In genomic region chrX:19121898-19122640, GRCh38 we compare ENCODE assay signal across 9 cellular contexts. TPM values are rescaled to one million over a fixed set of nuclear protein-coding genes. Genes with fewer than 3 reads are reported as not detected.
DNase-seq lines count a peak whose midpoint lies in the region; ATAC-seq and TF ChIP-seq lines count a peak whose summit lies in the region.
"Had no signal": no experiment of that assay in that cellular context is flagged by ENCODE, and none has a peak within 500 bp of the region (broad histone marks: within the 10 kb centered on the region; RNA-seq: fewer than 3 reads in every experiment).

Gene ADGRG2, minus strand, starts transcription at chrX:19122468. Its CDS starts 53,634 bp downstream, at chrX:19068834.

- CTCF ChIA-PET in RWPE1 (lab: Yijun Ruan, JAX): interaction anchor here (0.5 to 0.8 kb wide), 2 partner anchors 103 to 139 kb away, joined by 4 to 10 read pairs; no protein-coding TSS in a partner anchor

- peaks cover 0 to 3% (median 0%) of the 10 kb centered on the region in 9 donors for H3K4me1 ChIP-seq in heart right ventricle

- peak; percentile 20; the same call in 1 of the 2 replicates for TF ChIP-seq CTCF in RWPE1 (conservative IDR thresholded peaks at IDR 0.05; ENCODE audit: low read depth)
- peak in 6 of 9 donors; percentile 10 to 39 (median 28) for TF ChIP-seq CTCF in heart right ventricle (IDR thresholded peaks at IDR 0.05)

- peak in 7 of 8 donors; percentile 55 to 89 (median 65) for ATAC-seq in heart right ventricle

- peak within 1 kb of the TSS; percentile 25 to 59 (median 48) for H3K4me3 ChIP-seq in heart right ventricle

- peaks cover 0 to 1% (median 0%) of the 10 kb centered on the region in 11 donors for H3K9me3 ChIP-seq in heart right ventricle

- H3K27me3 ChIP-seq in heart right ventricle: peaks cover 0 to 84% (median 0%) of the 10 kb centered on the region in 7 donors

- POLR2A ChIA-PET in RWPE1 (lab: Yijun Ruan, JAX; ENCODE audit: low non-redundant PET): no interaction called here

- WGBS in heart right ventricle, 2 donors: 1% methylated on average over 18 to 80 of the region's 107 CpGs

- H3K27ac ChIP-seq in RWPE1 (no peak within 1 kb of the TSS), heart right ventricle (no peak within 1 kb of the TSS)

- intact Hi-C loops in heart right ventricle (cut with DNase I): no loop called here

- no peaks in the 10 kb centered on the region for H3K36me3 ChIP-seq in heart right ventricle

- peak; percentile 4 for DNase-seq in ELR (ENCODE audit: low read depth)
- no peak for DNase-seq in RWPE1 (ENCODE audit: low spot score)
- peak; percentile 6 to 30 for DNase-seq in heart right ventricle
- peak; percentile 60 for DNase-seq in retina
- no peak for DNase-seq in GM19238 (ENCODE audit: insufficient read length, low spot score)
- DNase-seq in NCI-H446 (lab: John Stamatoyannopoulos, UW): no peak
- no peak for DNase-seq in NCI-H2081 treated with DMSO at 0.1 percent for 48 hours (lab: John Stamatoyannopoulos, UW)
- DNase-seq in GM19240 (ENCODE audit: insufficient read length, low spot score): no peak

RNA-seq across cellular contexts. Expression of gene ADGRG2, which starts in this region (rescaled TPM):
- under 1 TPM; 0.11 to 0.52 (median 0.25) TPM for total RNA-seq in heart right ventricle
- polyA plus RNA-seq in heart right ventricle: under 1 TPM; 0.51 to 0.62 TPM
- total RNA-seq: glomerular endothelial cell had no signal

Comparison
In these comparisons a context has a peak if more than half of its experiments do, and no peak if none do; other contexts are left out.
1. Peak in DNase-seq, ATAC-seq and H3K4me3 ChIP-seq in heart right ventricle; RNA of the gene not detected or under 1 TPM.
2. DNase-seq: peak in ELR (single experiment) and retina (single experiment); none in RWPE1 (single experiment), GM19238 (single experiment), NCI-H446 (0 of 2), NCI-H2081 treated with DMSO at 0.1 percent for 48 hours (single experiment) and GM19240 (single experiment).